In the genomic region with DNA sequence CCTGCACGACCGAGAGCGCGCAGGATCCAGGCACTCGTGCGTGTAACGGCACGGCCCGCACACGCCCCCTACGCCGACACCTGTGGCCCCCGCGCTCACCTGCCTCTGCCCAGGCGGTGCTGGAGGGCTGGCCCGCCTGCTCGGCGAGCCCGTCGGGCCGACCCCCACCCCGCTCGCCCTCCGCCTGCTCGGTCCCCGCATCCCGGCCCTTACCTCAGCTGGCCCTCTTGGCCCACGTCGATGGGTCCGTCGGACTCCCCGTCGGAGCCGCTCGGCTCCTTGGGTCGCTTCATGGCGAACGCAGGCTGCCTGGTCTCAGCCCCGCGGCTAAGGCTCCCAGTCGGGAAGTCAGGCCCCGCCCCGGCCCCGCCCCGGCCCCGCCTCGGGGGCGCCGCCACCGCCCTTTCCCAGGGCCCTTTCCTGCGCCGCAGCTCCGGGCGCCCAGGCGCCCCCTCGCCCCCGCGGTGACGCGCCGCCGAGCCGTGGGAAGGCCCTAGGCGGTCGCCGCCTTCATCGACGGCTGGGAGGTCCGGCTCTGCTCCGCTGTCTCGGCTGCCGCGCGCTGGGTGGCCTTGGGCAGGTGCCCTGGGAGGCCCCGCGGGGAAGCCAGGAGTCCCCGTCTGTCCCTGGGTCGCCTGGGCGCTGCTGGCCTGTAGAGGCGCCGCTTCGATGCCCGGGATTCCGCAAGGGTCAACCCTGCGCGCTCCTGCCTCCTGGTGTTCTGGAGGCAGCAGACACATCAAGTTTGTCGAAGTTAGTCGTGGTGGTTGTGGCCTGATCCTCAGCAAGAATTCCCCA, we compare ENCODE assay signal across 1 cellular context.
TF ChIP-seq lines count a peak whose summit lies in the region.

TSS of gene HEYL (minus strand) at position 311 of the 798 bp plus-strand sequence. CDS start at position 293, 18 bp downstream.

TF ChIP-seq in K562, 482 proteins besides CTCF, POLR2A, EP300 and RAD21 (continued from another document and continues in another):
- TF ChIP-seq, protein P1, sequence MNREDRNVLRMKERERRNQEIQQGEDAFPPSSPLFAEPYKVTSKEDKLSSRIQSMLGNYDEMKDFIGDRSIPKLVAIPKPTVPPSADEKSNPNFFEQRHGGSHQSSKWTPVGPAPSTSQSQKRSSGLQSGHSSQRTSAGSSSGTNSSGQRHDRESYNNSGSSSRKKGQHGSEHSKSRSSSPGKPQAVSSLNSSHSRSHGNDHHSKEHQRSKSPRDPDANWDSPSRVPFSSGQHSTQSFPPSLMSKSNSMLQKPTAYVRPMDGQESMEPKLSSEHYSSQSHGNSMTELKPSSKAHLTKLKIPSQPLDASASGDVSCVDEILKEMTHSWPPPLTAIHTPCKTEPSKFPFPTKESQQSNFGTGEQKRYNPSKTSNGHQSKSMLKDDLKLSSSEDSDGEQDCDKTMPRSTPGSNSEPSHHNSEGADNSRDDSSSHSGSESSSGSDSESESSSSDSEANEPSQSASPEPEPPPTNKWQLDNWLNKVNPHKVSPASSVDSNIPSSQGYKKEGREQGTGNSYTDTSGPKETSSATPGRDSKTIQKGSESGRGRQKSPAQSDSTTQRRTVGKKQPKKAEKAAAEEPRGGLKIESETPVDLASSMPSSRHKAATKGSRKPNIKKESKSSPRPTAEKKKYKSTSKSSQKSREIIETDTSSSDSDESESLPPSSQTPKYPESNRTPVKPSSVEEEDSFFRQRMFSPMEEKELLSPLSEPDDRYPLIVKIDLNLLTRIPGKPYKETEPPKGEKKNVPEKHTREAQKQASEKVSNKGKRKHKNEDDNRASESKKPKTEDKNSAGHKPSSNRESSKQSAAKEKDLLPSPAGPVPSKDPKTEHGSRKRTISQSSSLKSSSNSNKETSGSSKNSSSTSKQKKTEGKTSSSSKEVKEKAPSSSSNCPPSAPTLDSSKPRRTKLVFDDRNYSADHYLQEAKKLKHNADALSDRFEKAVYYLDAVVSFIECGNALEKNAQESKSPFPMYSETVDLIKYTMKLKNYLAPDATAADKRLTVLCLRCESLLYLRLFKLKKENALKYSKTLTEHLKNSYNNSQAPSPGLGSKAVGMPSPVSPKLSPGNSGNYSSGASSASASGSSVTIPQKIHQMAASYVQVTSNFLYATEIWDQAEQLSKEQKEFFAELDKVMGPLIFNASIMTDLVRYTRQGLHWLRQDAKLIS (CRISPR knock-in tag; IDR thresholded peaks at IDR 0.05), result 0 out of 2 replicates have a peak, but pooled peaks have one; percentile 39
- no peak for TF ChIP-seq SMAD2 (IDR thresholded peaks at IDR 0.05; ENCODE audit: low read depth, low read length)
- peak; percentile 39 to 91; a peak in 3 of 4 replicates for TF ChIP-seq MAZ (CRISPR knock-in tag; conservative IDR thresholded peaks at IDR 0.05 in 1 of 2, IDR thresholded peaks at IDR 0.05 in 1 of 2)
- peak; percentile 78 for TF ChIP-seq CXXC5 (CRISPR knock-in tag; IDR thresholded peaks at IDR 0.05)
- no peak for TF ChIP-seq ZBTB5 (IDR thresholded peaks at IDR 0.05)
- TF ChIP-seq GABPB1 (CRISPR knock-in tag; IDR thresholded peaks at IDR 0.05), result peak; percentile 73
- peak; percentile 67 for TF ChIP-seq HNRNPL (IDR thresholded peaks at IDR 0.05; ENCODE audit: low read depth, low read length)
- TF ChIP-seq SIN3A (IDR thresholded peaks at IDR 0.05; ENCODE audit: borderline replicate concordance in 2 of 2, control insufficient read depth in 1 of 2, low read depth in 2 of 2, low read length in 2 of 2), result peak in 1 of 2 experiments; percentile 51; a peak in 1 of 4 replicates
- TF ChIP-seq FOXO4 (CRISPR knock-in tag; IDR thresholded peaks at IDR 0.05), result 0 out of 2 replicates have a peak, but pooled peaks have one; percentile 25
- no peak for TF ChIP-seq FOXJ3 (CRISPR knock-in tag; IDR thresholded peaks at IDR 0.05)
- TF ChIP-seq HMGN3 (IDR thresholded peaks at IDR 0.05; ENCODE audit: borderline replicate concordance, extremely low read depth, insufficient read length, low read depth, low read length), result peak; percentile 75
- TF ChIP-seq ESRRA (IDR thresholded peaks at IDR 0.05; ENCODE audit: borderline replicate concordance, low read depth), result peak; percentile 39; the same call in 1 of the 2 replicates
- TF ChIP-seq, protein P2, sequence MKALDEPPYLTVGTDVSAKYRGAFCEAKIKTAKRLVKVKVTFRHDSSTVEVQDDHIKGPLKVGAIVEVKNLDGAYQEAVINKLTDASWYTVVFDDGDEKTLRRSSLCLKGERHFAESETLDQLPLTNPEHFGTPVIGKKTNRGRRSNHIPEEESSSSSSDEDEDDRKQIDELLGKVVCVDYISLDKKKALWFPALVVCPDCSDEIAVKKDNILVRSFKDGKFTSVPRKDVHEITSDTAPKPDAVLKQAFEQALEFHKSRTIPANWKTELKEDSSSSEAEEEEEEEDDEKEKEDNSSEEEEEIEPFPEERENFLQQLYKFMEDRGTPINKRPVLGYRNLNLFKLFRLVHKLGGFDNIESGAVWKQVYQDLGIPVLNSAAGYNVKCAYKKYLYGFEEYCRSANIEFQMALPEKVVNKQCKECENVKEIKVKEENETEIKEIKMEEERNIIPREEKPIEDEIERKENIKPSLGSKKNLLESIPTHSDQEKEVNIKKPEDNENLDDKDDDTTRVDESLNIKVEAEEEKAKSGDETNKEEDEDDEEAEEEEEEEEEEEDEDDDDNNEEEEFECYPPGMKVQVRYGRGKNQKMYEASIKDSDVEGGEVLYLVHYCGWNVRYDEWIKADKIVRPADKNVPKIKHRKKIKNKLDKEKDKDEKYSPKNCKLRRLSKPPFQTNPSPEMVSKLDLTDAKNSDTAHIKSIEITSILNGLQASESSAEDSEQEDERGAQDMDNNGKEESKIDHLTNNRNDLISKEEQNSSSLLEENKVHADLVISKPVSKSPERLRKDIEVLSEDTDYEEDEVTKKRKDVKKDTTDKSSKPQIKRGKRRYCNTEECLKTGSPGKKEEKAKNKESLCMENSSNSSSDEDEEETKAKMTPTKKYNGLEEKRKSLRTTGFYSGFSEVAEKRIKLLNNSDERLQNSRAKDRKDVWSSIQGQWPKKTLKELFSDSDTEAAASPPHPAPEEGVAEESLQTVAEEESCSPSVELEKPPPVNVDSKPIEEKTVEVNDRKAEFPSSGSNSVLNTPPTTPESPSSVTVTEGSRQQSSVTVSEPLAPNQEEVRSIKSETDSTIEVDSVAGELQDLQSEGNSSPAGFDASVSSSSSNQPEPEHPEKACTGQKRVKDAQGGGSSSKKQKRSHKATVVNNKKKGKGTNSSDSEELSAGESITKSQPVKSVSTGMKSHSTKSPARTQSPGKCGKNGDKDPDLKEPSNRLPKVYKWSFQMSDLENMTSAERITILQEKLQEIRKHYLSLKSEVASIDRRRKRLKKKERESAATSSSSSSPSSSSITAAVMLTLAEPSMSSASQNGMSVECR (CRISPR knock-in tag; IDR thresholded peaks at IDR 0.05), result 0 out of 2 replicates have a peak, but pooled peaks have one; percentile 38
- 0 out of 2 replicates have a peak, but pooled peaks have one; percentile 12 for TF ChIP-seq MYC (IDR thresholded peaks at IDR 0.05; ENCODE audit: low read depth, low read length)
- TF ChIP-seq MYC (CRISPR knock-in tag; IDR thresholded peaks at IDR 0.05; ENCODE audit: borderline replicate concordance, low read depth), result no peak
- TF ChIP-seq ZNF12 (CRISPR knock-in tag; IDR thresholded peaks at IDR 0.05), result peak; percentile 28; the same call in 1 of the 2 replicates
- TF ChIP-seq ZFP36 (IDR thresholded peaks at IDR 0.05; ENCODE audit: low read depth, low read length, partially characterized antibody), result no peak
- TF ChIP-seq MAFG (tag; conservative IDR thresholded peaks at IDR 0.05), result no peak
- TF ChIP-seq ZFX (CRISPR knock-in tag; IDR thresholded peaks at IDR 0.05), result peak; percentile 95
- no peak for TF ChIP-seq STAT5B (CRISPR knock-in tag; IDR thresholded peaks at IDR 0.05)
- peak; percentile 21; the same call in 1 of the 2 replicates for TF ChIP-seq CEBPB (tag; IDR thresholded peaks at IDR 0.05)
- no peak for TF ChIP-seq U2AF1 (optimal IDR thresholded peaks at IDR 0.05; ENCODE audit: low read depth, low read length)
- no peak for TF ChIP-seq ESRRB (CRISPR knock-in tag; IDR thresholded peaks at IDR 0.05; ENCODE audit: borderline replicate concordance)
- TF ChIP-seq ZBTB17 (CRISPR knock-in tag; IDR thresholded peaks at IDR 0.05), result 0 out of 2 replicates have a peak, but pooled peaks have one; percentile 32
- TF ChIP-seq RCOR1 (IDR thresholded peaks at IDR 0.05; ENCODE audit: borderline replicate concordance in 1 of 2, low read depth in 2 of 2, low read length in 2 of 2), result peak in 1 of 2 experiments; percentile 48; a peak in 2 of 4 replicates
- TF ChIP-seq YY1 (IDR thresholded peaks at IDR 0.05; ENCODE audit: borderline replicate concordance in 1 of 3, control insufficient read depth in 1 of 3, extremely low read depth in 1 of 3, insufficient read depth in 3 of 3, insufficient read length in 1 of 3, insufficient replicate concordance in 2 of 3, low read depth in 1 of 3, low read length in 2 of 3), result no peak
- no peak for TF ChIP-seq SETDB1 (IDR thresholded peaks at IDR 0.05; ENCODE audit: low read length)
- peak; percentile 77 for TF ChIP-seq SMAD4 (CRISPR knock-in tag; conservative IDR thresholded peaks at IDR 0.05)
- no peak for TF ChIP-seq CC2D1A (IDR thresholded peaks at IDR 0.05)
- TF ChIP-seq, protein P3, sequence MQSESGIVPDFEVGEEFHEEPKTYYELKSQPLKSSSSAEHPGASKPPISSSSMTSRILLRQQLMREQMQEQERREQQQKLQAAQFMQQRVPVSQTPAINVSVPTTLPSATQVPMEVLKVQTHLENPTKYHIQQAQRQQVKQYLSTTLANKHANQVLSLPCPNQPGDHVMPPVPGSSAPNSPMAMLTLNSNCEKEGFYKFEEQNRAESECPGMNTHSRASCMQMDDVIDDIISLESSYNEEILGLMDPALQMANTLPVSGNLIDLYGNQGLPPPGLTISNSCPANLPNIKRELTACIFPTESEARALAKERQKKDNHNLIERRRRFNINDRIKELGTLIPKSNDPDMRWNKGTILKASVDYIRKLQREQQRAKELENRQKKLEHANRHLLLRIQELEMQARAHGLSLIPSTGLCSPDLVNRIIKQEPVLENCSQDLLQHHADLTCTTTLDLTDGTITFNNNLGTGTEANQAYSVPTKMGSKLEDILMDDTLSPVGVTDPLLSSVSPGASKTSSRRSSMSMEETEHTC (IDR thresholded peaks at IDR 0.05), result no peak
- TF ChIP-seq ZBTB1 (CRISPR knock-in tag; IDR thresholded peaks at IDR 0.05; ENCODE audit: borderline replicate concordance, low read depth), result 0 out of 2 replicates have a peak, but pooled peaks have one; percentile 24
- no peak for TF ChIP-seq ZNF551 (CRISPR knock-in tag; IDR thresholded peaks at IDR 0.05)
- peak; percentile 43; the same call in 1 of the 2 replicates for TF ChIP-seq CBX1 (IDR thresholded peaks at IDR 0.05; ENCODE audit: low read depth)
- 0 out of 2 replicates have a peak, but pooled peaks have one; percentile 51 for TF ChIP-seq ARID3B (CRISPR knock-in tag; IDR thresholded peaks at IDR 0.05; ENCODE audit: borderline replicate concordance)
- no peak for TF ChIP-seq JUN (IDR thresholded peaks at IDR 0.05; ENCODE audit: borderline replicate concordance, low read depth, low read length)
- no peak for TF ChIP-seq JUN (CRISPR knock-in tag; IDR thresholded peaks at IDR 0.05; ENCODE audit: borderline replicate concordance)
- no peak for TF ChIP-seq PURB (CRISPR knock-in tag; IDR thresholded peaks at IDR 0.05; ENCODE audit: low read depth)
- peak; percentile 73; the same call in 1 of the 2 replicates for TF ChIP-seq GATAD2B (IDR thresholded peaks at IDR 0.05; ENCODE audit: borderline replicate concordance)
- peak in 1 of 2 experiments; percentile 93; a peak in 2 of 4 replicates for TF ChIP-seq NONO (IDR thresholded peaks at IDR 0.05; ENCODE audit: low read depth in 2 of 2, low read length in 1 of 2)
- no peak for TF ChIP-seq CAMTA2 (CRISPR knock-in tag; conservative IDR thresholded peaks at IDR 0.05)
